1 cellular context compared by ENCODE assay signal in genomic region chr3:111735271-111735758, GRCh38.
A peak's percentile ranks its signal among the peaks of the same experiment; 100 is the strongest.
TF ChIP-seq lines count a peak whose summit lies in the region.

No MANE protein-coding gene starts in this region.

TF ChIP-seq in K562, 482 proteins besides CTCF, POLR2A, EP300 and RAD21 (continued from another document):
- TF ChIP-seq, protein P1, sequence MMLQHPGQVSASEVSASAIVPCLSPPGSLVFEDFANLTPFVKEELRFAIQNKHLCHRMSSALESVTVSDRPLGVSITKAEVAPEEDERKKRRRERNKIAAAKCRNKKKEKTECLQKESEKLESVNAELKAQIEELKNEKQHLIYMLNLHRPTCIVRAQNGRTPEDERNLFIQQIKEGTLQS (IDR thresholded peaks at IDR 0.05): peak; percentile 32; the same call in 1 of the 2 replicates
- TF ChIP-seq, protein P1 (CRISPR knock-in tag; conservative IDR thresholded peaks at IDR 0.05): no peak
